ENCODE assay signal across 8 cellular contexts in the genomic region with DNA sequence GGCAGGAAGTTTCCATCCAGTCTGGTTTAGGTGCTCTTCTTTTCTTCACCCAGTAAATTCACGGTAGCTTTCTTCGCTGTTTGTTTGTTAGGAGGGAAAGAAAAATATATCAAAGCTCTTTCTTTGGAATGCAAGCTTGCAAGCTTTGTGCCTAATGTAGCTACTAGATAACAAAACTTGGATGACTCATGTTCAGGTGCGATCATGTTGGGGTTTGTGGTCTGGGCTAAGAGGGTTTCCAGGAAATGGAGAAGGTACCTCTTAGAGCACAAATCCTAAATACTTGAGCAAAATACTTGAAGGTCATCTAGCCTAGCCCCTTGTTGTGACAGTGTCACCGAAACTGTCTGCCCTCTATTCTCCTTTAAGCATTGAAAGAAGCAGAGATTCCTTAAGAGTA.
DNase-seq lines count a peak whose midpoint lies in the region; ATAC-seq and TF ChIP-seq lines count a peak whose summit lies in the region.

No MANE protein-coding gene starts in this region.

- H3K27me3 ChIP-seq in RWPE2 (ENCODE audit: insufficient read depth, poor library complexity, severe bottlenecking), result no peaks in the 10 kb centered on the region

- in situ Hi-C loops in astrocyte of the spinal cord (cut with HindIII; ENCODE audit: low sequenced_read_pairs), result no loop called here

- TF ChIP-seq CTCF in RWPE2 (IDR thresholded peaks at IDR 0.05; ENCODE audit: poor library complexity, severe bottlenecking) (no peak), astrocyte of the spinal cord (IDR thresholded peaks at IDR 0.05; ENCODE audit: low read depth, low read length) (no peak)

- H3K4me3 ChIP-seq in RWPE2 (ENCODE audit: severe bottlenecking), result no peak overlapping the region
- H3K4me3 ChIP-seq in astrocyte of the spinal cord (ENCODE audit: low read depth, low read length), result no peak overlapping the region

- peaks cover 12% of the 10 kb centered on the region for H3K4me1 ChIP-seq in RWPE2 (ENCODE audit: insufficient read depth, poor library complexity, severe bottlenecking)

- peak; percentile 70 for ATAC-seq in GM19452 (IDR thresholded peaks at IDR 0.05; ENCODE audit: unreplicated experiment)
- ATAC-seq in RWPE2 (ENCODE audit: low read depth), result peak; percentile 88

- DNase-seq in RWPE2 (ENCODE audit: low spot score) (no peak), astrocyte of the spinal cord (ENCODE audit: low read depth, low spot score) (peak; percentile 22), head of caudate nucleus (no peak), NCI-H526 (lab: John Stamatoyannopoulos, UW) (no peak), NCI-H1417 (lab: John Stamatoyannopoulos, UW) (no peak), NCI-H2029 (lab: John Stamatoyannopoulos, UW) (no peak)
- peak; percentile 26 to 36 for DNase-seq in stimulated activated CD4-positive, alpha-beta T cell treated with anti-CD3 and anti-CD28 coated beads, Interleukin-15, amount 100 ng/mL, for 48 hours (ENCODE audit: low read depth in 2 of 2)

- H3K9me3 ChIP-seq in RWPE2 (ENCODE audit: severe bottlenecking), result no peaks in the 10 kb centered on the region

- H3K36me3 ChIP-seq in RWPE2 (ENCODE audit: low read depth), result peaks cover 85% of the 10 kb centered on the region

- intact Hi-C loops in head of caudate nucleus (cut with DNase I), result no loop called here

- H3K27ac ChIP-seq in RWPE2 (ENCODE audit: poor library complexity, severe bottlenecking), result peak overlapping the region; percentile 46

Comparison
In these comparisons a context has a peak if more than half of its experiments do, and no peak if none do; other contexts are left out.
1. DNase-seq: peak in astrocyte of the spinal cord (single experiment) and stimulated activated CD4-positive, alpha-beta T cell treated with anti-CD3 and anti-CD28 coated beads, Interleukin-15, amount 100 ng/mL, for 48 hours (2 of 2); none in RWPE2 (single experiment), head of caudate nucleus (0 of 42), NCI-H526 (0 of 2), NCI-H1417 (0 of 3) and NCI-H2029 (single experiment).